In genomic region chr14:98236314-98236713, GRCh38 we compare ENCODE assay signal across 23 cellular contexts.
"Had no signal": no experiment of that assay in that cellular context is flagged by ENCODE, and none has a peak within 500 bp of the region (broad histone marks: within the 10 kb centered on the region; RNA-seq: fewer than 3 reads in every experiment).

No MANE protein-coding gene starts in this region.

- H3K36me3 ChIP-seq: SJSA1 had no signal

- H3K27me3 ChIP-seq: SJSA1 had no signal

- DNase-seq: IMR-90, Karpas-422, KG1, MM.1S, NCI-H1092 treated with DMSO at 0.1 percent for 48 hours, NCI-H1436, NCI-H187, NCI-H2029, NCI-H2081 treated with DMSO at 0.1 percent for 48 hours, NCI-H2171, NCI-H226, NCI-H446, NCI-H510A, NCI-H524 treated with DMSO at 0.1 percent for 48 hours, NCI-H69, NCI-H774, Right ventricle myocardium superior, RPMI8226, SIG-M5 had no signal

- H3K4me1 ChIP-seq: SJSA1 had no signal

- H3K4me3 ChIP-seq: SJSA1, SK-N-MC had no signal

- ATAC-seq: HepG2 had no signal

- H3K9me3 ChIP-seq: SJSA1 had no signal

- H3K27ac ChIP-seq: SJSA1, SK-N-MC had no signal

- FAIRE-seq: HepG2, RCC 7860 had no signal
